13 cellular contexts compared by ENCODE assay signal in the genomic region with DNA sequence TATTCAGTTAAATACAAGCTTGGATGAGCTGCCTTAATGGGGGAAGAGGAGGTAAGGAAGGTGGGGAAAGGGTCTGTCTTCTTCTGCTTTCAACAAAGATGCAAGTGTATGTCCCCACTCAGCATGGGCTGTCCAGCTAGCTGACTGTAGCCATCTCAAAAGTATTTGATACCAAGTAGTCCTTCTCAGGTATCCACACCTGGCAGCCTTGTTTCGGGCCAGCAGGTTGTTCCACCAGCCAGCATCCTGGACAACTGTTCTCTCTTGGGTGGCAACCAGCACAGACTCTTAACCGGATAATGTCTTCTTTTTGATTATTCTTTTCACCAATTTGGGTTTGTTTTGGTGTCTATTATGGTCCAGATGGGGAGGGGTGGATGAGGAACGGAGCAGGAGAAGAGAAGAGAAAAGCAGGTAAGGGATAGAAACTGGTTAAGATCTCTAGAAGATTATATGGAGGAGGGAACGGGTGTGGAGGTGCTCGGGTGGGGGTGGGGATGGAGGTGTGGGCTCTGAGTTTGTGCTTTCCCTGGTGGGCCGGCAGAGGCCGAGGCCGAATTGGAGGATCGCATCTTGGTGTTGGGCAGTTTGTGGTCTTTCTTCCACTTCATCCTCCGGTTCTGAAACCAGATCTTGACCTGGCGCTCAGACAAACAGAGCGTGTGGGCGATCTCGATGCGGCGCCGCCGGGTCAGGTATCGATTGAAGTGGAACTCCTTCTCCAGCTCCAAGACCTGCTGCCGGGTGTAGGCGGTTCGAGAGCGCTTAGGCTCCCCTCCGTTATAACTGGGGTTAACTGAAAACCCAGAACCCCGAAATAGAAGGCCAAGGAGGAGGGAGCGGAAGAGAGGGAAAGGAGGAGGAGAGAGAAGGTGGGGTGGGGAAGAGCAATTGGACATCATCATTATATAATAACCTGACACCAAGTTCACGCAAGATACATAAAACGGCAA. TPM values are rescaled to one million over a fixed set of nuclear protein-coding genes. Genes with fewer than 3 reads are reported as not detected.
DNase-seq lines count a peak whose midpoint lies in the region; ATAC-seq and TF ChIP-seq lines count a peak whose summit lies in the region.
"Had no signal": no experiment of that assay in that cellular context is flagged by ENCODE, and none has a peak within 500 bp of the region (broad histone marks: within the 10 kb centered on the region; RNA-seq: fewer than 3 reads in every experiment).

No MANE protein-coding gene starts in this region.

- ATAC-seq in activated naive CD8-positive, alpha-beta T cell treated with anti-CD3 and anti-CD28 coated beads, Interleukin-2, amount 50 U/mL, for 24 hours = no peak
- ATAC-seq: Right ventricle myocardium inferior had no signal

- no peaks in the 10 kb centered on the region for H3K9me3 Mint-ChIP-seq in activated naive CD8-positive, alpha-beta T cell (ENCODE audit: low read depth)
- H3K9me3 Mint-ChIP-seq in activated naive CD8-positive, alpha-beta T cell treated with anti-CD3 and anti-CD28 coated beads, Interleukin-2, amount 50 U/mL, for 24 hours = no peaks in the 10 kb centered on the region
- H3K9me3 Mint-ChIP-seq in endodermal cell (no peaks in the 10 kb centered on the region), Calu3 (ENCODE audit: low read depth, unreplicated experiment) (no peaks in the 10 kb centered on the region)

- BruUV-seq in Calu3 (replicated peaks; lab: Mats Ljungman, UMichigan) = no TSS peak

- intact Hi-C loops in Calu3 (cut with micrococcal nuclease; ENCODE audit: unreplicated experiment) = no loop called here

- CTCF ChIA-PET in Calu3 (lab: Charles Lee) = no interaction called here

- H3K9ac ChIP-seq in endodermal cell (ENCODE audit: extremely low read depth, low read length, poor library complexity, severe bottlenecking) (no peak overlapping the region), muscle layer of colon (ENCODE audit: low read length) (peak overlapping the region; percentile 13)

- H3K36me3 Mint-ChIP-seq in activated naive CD8-positive, alpha-beta T cell = no peaks in the 10 kb centered on the region
- H3K36me3 Mint-ChIP-seq in activated naive CD8-positive, alpha-beta T cell treated with anti-CD3 and anti-CD28 coated beads, Interleukin-2, amount 50 U/mL, for 24 hours (ENCODE audit: low read depth) = no peaks in the 10 kb centered on the region
- H3K36me3 Mint-ChIP-seq in endodermal cell (ENCODE audit: low read depth) (no peaks in the 10 kb centered on the region), Calu3 (ENCODE audit: insufficient read depth, unreplicated experiment) (peaks cover 2% of the 10 kb centered on the region)

- peaks cover 22% of the 10 kb centered on the region for H3K27me3 Mint-ChIP-seq in activated naive CD8-positive, alpha-beta T cell
- peaks cover 49% of the 10 kb centered on the region for H3K27me3 Mint-ChIP-seq in activated naive CD8-positive, alpha-beta T cell treated with anti-CD3 and anti-CD28 coated beads, Interleukin-2, amount 50 U/mL, for 24 hours
- H3K27me3 Mint-ChIP-seq in endodermal cell (ENCODE audit: insufficient read depth) (peaks cover 97% of the 10 kb centered on the region), Calu3 (ENCODE audit: unreplicated experiment) (no peaks in the 10 kb centered on the region)

- H3K36me3 ChIP-seq in endodermal cell (ENCODE audit: control insufficient read depth, insufficient read depth, low read length) = no peaks in the 10 kb centered on the region
- peaks cover 4% of the 10 kb centered on the region for H3K36me3 ChIP-seq in muscle layer of colon (ENCODE audit: insufficient read depth, low read length)

- H3K27me3 ChIP-seq in endodermal cell (ENCODE audit: control insufficient read depth, insufficient read depth, low read length, poor library complexity, severe bottlenecking) (peaks cover 99% of the 10 kb centered on the region), muscle layer of colon (ENCODE audit: control insufficient read depth in 1 of 2, insufficient read depth in 2 of 2, low read length in 2 of 2) (no peaks in the 10 kb centered on the region)
- H3K27me3 ChIP-seq: testis had no signal

- no peak for DNase-seq in activated naive CD8-positive, alpha-beta T cell treated with anti-CD3 and anti-CD28 coated beads, Interleukin-2, amount 50 U/mL, for 24 hours
- peak; percentile 46 for DNase-seq in endodermal cell
- DNase-seq in ureter (ENCODE audit: low spot score) = peak; percentile 42
- no peak for DNase-seq in NCI-H1092 (lab: John Stamatoyannopoulos, UW)
- no peak for DNase-seq in AG08395 (ENCODE audit: low spot score)
- DNase-seq in Calu3 = no peak
- DNase-seq: activated CD4-positive, alpha-beta T cell treated with anti-CD3 and anti-CD28 coated beads, Interleukin-2, amount 50 U/mL, for 4 hours; midbrain; NCI-H187 treated with DMSO at 0.1 percent for 48 hours had no signal

- H3K4me3 ChIP-seq in endodermal cell (ENCODE audit: low read length) (no peak overlapping the region), muscle layer of colon (ENCODE audit: low read depth in 1 of 2, low read length in 2 of 2) (peak overlapping the region; percentile 33 to 34)

- WGBS in endodermal cell (ENCODE audit: insufficient coverage in 1 of 2, insufficient read length in 1 of 2), 2 experiments = 6 to 13% methylated on average over 15 to 27 of the region's 28 CpGs

- peaks cover 17% of the 10 kb centered on the region for H3K9me3 ChIP-seq in endodermal cell (ENCODE audit: control insufficient read depth, low read length)
- H3K9me3 ChIP-seq in muscle layer of colon (ENCODE audit: low read length) = no peaks in the 10 kb centered on the region
- H3K9me3 ChIP-seq: testis had no signal

- H3K27ac ChIP-seq in endodermal cell (ENCODE audit: low read depth, low read length) (no peak overlapping the region), muscle layer of colon (ENCODE audit: low read depth, low read length) (peak overlapping the region; percentile 61)
- H3K27ac ChIP-seq: testis had no signal

- H3K4me1 ChIP-seq in endodermal cell (ENCODE audit: control insufficient read depth, insufficient read depth, low read length) (no peaks in the 10 kb centered on the region), muscle layer of colon (ENCODE audit: insufficient read depth, low read length) (peaks cover 80% of the 10 kb centered on the region)
- H3K4me1 ChIP-seq: testis had no signal

- peaks cover 3% of the 10 kb centered on the region for H3K4me1 Mint-ChIP-seq in activated naive CD8-positive, alpha-beta T cell (ENCODE audit: low read depth)
- peaks cover 10% of the 10 kb centered on the region for H3K4me1 Mint-ChIP-seq in activated naive CD8-positive, alpha-beta T cell treated with anti-CD3 and anti-CD28 coated beads, Interleukin-2, amount 50 U/mL, for 24 hours
- H3K4me1 Mint-ChIP-seq in endodermal cell (no peaks in the 10 kb centered on the region), Calu3 (ENCODE audit: low read depth, unreplicated experiment) (peaks cover 34% of the 10 kb centered on the region)

- H3K4me3 Mint-ChIP-seq in activated naive CD8-positive, alpha-beta T cell = peak overlapping the region; percentile 11
- H3K4me3 Mint-ChIP-seq in activated naive CD8-positive, alpha-beta T cell treated with anti-CD3 and anti-CD28 coated beads, Interleukin-2, amount 50 U/mL, for 24 hours = no peak overlapping the region
- H3K4me3 Mint-ChIP-seq in endodermal cell (no peak overlapping the region), Calu3 (ENCODE audit: low read depth, unreplicated experiment) (no peak overlapping the region)

- no peak overlapping the region for H3K27ac Mint-ChIP-seq in activated naive CD8-positive, alpha-beta T cell
- H3K27ac Mint-ChIP-seq in activated naive CD8-positive, alpha-beta T cell treated with anti-CD3 and anti-CD28 coated beads, Interleukin-2, amount 50 U/mL, for 24 hours = no peak overlapping the region
- no peak overlapping the region for H3K27ac Mint-ChIP-seq in endodermal cell
- H3K27ac Mint-ChIP-seq in Calu3 (ENCODE audit: unreplicated experiment) = no peak overlapping the region

- TF ChIP-seq CTCF in endodermal cell (conservative IDR thresholded peaks at IDR 0.05) (no peak), Calu3 (IDR thresholded peaks at IDR 0.05; ENCODE audit: unreplicated experiment) (no peak)

RNA-seq across cellular contexts. Expression of a gene that starts 1.5 kb away (rescaled TPM):
- not detected for total RNA-seq in endodermal cell
- polyA plus RNA-seq in endodermal cell (2013, experiment 1 of 2) = 5.4 TPM
- 2.2 TPM for polyA plus RNA-seq in endodermal cell (2013, experiment 2 of 2)
- total RNA-seq in ureter = 9.4 TPM
- total RNA-seq in Calu3 (2022) = 1.0 and 1.2 TPM in 2 replicates

RNA-seq across cellular contexts. Expression of a gene that starts 14.4 kb away (rescaled TPM):
- not detected for total RNA-seq in endodermal cell
- 11.4 TPM for polyA plus RNA-seq in endodermal cell (2013, experiment 1 of 2)
- polyA plus RNA-seq in endodermal cell (2013, experiment 2 of 2) = 5.3 TPM
- total RNA-seq in ureter = 10.4 TPM
- total RNA-seq in Calu3 (2022) = 8.3 and 10.6 TPM in 2 replicates
- total RNA-seq: Right ventricle myocardium inferior had no signal

RNA-seq across cellular contexts. Expression of a gene that starts 18.5 kb away (rescaled TPM):
- not detected for total RNA-seq in endodermal cell
- polyA plus RNA-seq in endodermal cell (2013, experiment 1 of 2) = 8.6 TPM
- 5.5 TPM for polyA plus RNA-seq in endodermal cell (2013, experiment 2 of 2)
- 8.5 TPM for total RNA-seq in ureter
- total RNA-seq in Calu3 (2022) = 11.4 and 12.4 TPM in 2 replicates
- total RNA-seq: Right ventricle myocardium inferior, testis had no signal

RNA-seq across cellular contexts. Expression of a gene that starts 23.3 kb away (rescaled TPM):
- not detected for total RNA-seq in endodermal cell
- 19.4 TPM for polyA plus RNA-seq in endodermal cell (2013, experiment 1 of 2)
- 15.9 TPM for polyA plus RNA-seq in endodermal cell (2013, experiment 2 of 2)
- total RNA-seq in ureter = 16.0 TPM
- 15.9 and 20.9 TPM in 2 replicates for total RNA-seq in Calu3 (2022)
- total RNA-seq: Right ventricle myocardium inferior had no signal

RNA-seq across cellular contexts. Expression of a gene that starts 26.6 kb away (rescaled TPM):
- total RNA-seq in endodermal cell (not detected), ureter (1.8 TPM), Calu3 (2022) (1.9 and 3.2 TPM in 2 replicates)
- 27.2 TPM for polyA plus RNA-seq in endodermal cell (2013, experiment 1 of 2)
- polyA plus RNA-seq in endodermal cell (2013, experiment 2 of 2) = 22.7 TPM

Comparison
In these comparisons a context has a peak if more than half of its experiments do, and no peak if none do; other contexts are left out.
1. DNase-seq: peak in endodermal cell (single experiment) and ureter (single experiment); none in activated naive CD8-positive, alpha-beta T cell treated with anti-CD3 and anti-CD28 coated beads, Interleukin-2, amount 50 U/mL, for 24 hours (single experiment), NCI-H1092 (single experiment), AG08395 (single experiment) and Calu3 (single experiment).